In the genomic region with DNA sequence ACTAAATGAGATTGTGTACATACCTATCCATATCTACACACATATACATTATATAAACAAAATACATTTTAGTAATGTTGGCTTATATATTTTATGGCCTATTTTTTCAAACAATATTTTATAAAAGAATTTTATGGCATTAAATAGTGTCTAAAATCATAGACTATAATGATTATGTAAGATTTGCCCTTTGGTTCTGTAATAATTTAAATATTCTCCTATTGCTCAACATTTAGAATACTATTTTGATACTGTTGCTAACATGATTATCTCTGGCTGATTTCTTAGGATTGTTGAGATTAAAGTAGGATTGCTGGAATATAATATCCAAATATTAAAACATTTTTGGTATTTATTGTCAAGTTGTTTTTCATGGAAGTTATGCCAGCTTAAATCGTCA, we compare ENCODE assay signal across 1 cellular context.
TF ChIP-seq lines count a peak whose summit lies in the region.

No MANE protein-coding gene starts in this region.

TF ChIP-seq in K562, 482 proteins besides CTCF, POLR2A, EP300 and RAD21 (continued from another document):
- TF ChIP-seq, protein P1, sequence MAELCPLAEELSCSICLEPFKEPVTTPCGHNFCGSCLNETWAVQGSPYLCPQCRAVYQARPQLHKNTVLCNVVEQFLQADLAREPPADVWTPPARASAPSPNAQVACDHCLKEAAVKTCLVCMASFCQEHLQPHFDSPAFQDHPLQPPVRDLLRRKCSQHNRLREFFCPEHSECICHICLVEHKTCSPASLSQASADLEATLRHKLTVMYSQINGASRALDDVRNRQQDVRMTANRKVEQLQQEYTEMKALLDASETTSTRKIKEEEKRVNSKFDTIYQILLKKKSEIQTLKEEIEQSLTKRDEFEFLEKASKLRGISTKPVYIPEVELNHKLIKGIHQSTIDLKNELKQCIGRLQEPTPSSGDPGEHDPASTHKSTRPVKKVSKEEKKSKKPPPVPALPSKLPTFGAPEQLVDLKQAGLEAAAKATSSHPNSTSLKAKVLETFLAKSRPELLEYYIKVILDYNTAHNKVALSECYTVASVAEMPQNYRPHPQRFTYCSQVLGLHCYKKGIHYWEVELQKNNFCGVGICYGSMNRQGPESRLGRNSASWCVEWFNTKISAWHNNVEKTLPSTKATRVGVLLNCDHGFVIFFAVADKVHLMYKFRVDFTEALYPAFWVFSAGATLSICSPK (IDR thresholded peaks at IDR 0.05; ENCODE audit: borderline replicate concordance), result no peak
- TF ChIP-seq SIN3B (IDR thresholded peaks at IDR 0.05; ENCODE audit: low read depth) (no peak), NEUROD1 (IDR thresholded peaks at IDR 0.05; ENCODE audit: borderline replicate concordance, low read depth, low read length, partially characterized antibody) (no peak), RB1 (IDR thresholded peaks at IDR 0.05; ENCODE audit: low read depth) (no peak), CBFB (CRISPR knock-in tag; IDR thresholded peaks at IDR 0.05) (no peak), ZHX1 (conservative IDR thresholded peaks at IDR 0.05; ENCODE audit: low read length) (no peak), FIP1L1 (IDR thresholded peaks at IDR 0.05; ENCODE audit: low read depth, low read length, poor library complexity, severe bottlenecking) (peak; percentile 42), CEBPG (CRISPR knock-in tag; IDR thresholded peaks at IDR 0.05) (no peak), CEBPG (tag; conservative IDR thresholded peaks at IDR 0.05 in 1 of 2, IDR thresholded peaks at IDR 0.05 in 1 of 2) (peak; percentile 72 to 94), ATF3 (IDR thresholded peaks at IDR 0.05) (no peak), ATF3 (CRISPR knock-in tag; conservative IDR thresholded peaks at IDR 0.05) (no peak), TOE1 (IDR thresholded peaks at IDR 0.05; ENCODE audit: borderline replicate concordance) (no peak), TOE1 (CRISPR knock-in tag; IDR thresholded peaks at IDR 0.05; ENCODE audit: borderline replicate concordance, low read depth) (no peak), SAP30 (IDR thresholded peaks at IDR 0.05; ENCODE audit: borderline replicate concordance, insufficient read depth, low read depth, low read length, poor library complexity, severe bottlenecking) (no peak), ZNF79 (CRISPR knock-in tag; IDR thresholded peaks at IDR 0.05; ENCODE audit: low read depth) (no peak), HDGF (IDR thresholded peaks at IDR 0.05) (no peak), ZSCAN29 (IDR thresholded peaks at IDR 0.05) (no peak), RHOXF2B (CRISPR knock-in tag; conservative IDR thresholded peaks at IDR 0.05) (no peak), ZFP30 (CRISPR knock-in tag; IDR thresholded peaks at IDR 0.05; ENCODE audit: borderline replicate concordance) (no peak), ZNF140 (CRISPR knock-in tag; IDR thresholded peaks at IDR 0.05) (no peak), CEBPB (tag; IDR thresholded peaks at IDR 0.05) (peak; percentile 28; the same call in 1 of the 2 replicates), FOXA3 (CRISPR knock-in tag; conservative IDR thresholded peaks at IDR 0.05 in 1 of 2, IDR thresholded peaks at IDR 0.05 in 1 of 2) (no peak), HEY1 (CRISPR knock-in tag; IDR thresholded peaks at IDR 0.05; ENCODE audit: borderline replicate concordance) (no peak), BRF2 (IDR thresholded peaks at IDR 0.05; ENCODE audit: borderline replicate concordance, insufficient read depth, insufficient read length) (no peak), RFX5 (IDR thresholded peaks at IDR 0.05; ENCODE audit: low read depth, low read length) (peak; percentile 61; the same call in 1 of the 2 replicates), FOXJ2 (tag; IDR thresholded peaks at IDR 0.05) (no peak)
- TF ChIP-seq, protein P2, sequence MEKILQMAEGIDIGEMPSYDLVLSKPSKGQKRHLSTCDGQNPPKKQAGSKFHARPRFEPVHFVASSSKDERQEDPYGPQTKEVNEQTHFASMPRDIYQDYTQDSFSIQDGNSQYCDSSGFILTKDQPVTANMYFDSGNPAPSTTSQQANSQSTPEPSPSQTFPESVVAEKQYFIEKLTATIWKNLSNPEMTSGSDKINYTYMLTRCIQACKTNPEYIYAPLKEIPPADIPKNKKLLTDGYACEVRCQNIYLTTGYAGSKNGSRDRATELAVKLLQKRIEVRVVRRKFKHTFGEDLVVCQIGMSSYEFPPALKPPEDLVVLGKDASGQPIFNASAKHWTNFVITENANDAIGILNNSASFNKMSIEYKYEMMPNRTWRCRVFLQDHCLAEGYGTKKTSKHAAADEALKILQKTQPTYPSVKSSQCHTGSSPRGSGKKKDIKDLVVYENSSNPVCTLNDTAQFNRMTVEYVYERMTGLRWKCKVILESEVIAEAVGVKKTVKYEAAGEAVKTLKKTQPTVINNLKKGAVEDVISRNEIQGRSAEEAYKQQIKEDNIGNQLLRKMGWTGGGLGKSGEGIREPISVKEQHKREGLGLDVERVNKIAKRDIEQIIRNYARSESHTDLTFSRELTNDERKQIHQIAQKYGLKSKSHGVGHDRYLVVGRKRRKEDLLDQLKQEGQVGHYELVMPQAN (IDR thresholded peaks at IDR 0.05; ENCODE audit: borderline replicate concordance), result no peak
- TF ChIP-seq, protein P3, sequence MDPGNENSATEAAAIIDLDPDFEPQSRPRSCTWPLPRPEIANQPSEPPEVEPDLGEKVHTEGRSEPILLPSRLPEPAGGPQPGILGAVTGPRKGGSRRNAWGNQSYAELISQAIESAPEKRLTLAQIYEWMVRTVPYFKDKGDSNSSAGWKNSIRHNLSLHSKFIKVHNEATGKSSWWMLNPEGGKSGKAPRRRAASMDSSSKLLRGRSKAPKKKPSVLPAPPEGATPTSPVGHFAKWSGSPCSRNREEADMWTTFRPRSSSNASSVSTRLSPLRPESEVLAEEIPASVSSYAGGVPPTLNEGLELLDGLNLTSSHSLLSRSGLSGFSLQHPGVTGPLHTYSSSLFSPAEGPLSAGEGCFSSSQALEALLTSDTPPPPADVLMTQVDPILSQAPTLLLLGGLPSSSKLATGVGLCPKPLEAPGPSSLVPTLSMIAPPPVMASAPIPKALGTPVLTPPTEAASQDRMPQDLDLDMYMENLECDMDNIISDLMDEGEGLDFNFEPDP (CRISPR knock-in tag; IDR thresholded peaks at IDR 0.05), result no peak
- TF ChIP-seq, protein P4, sequence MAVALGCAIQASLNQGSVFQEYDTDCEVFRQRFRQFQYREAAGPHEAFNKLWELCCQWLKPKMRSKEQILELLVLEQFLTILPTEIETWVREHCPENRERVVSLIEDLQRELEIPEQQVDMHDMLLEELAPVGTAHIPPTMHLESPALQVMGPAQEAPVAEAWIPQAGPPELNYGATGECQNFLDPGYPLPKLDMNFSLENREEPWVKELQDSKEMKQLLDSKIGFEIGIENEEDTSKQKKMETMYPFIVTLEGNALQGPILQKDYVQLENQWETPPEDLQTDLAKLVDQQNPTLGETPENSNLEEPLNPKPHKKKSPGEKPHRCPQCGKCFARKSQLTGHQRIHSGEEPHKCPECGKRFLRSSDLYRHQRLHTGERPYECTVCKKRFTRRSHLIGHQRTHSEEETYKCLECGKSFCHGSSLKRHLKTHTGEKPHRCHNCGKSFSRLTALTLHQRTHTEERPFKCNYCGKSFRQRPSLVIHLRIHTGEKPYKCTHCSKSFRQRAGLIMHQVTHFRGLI (CRISPR knock-in tag; IDR thresholded peaks at IDR 0.05), result no peak
TF ChIP-seq in K562: peak in this region for 4.
